20 cellular contexts compared by ENCODE assay signal in the genomic region with DNA sequence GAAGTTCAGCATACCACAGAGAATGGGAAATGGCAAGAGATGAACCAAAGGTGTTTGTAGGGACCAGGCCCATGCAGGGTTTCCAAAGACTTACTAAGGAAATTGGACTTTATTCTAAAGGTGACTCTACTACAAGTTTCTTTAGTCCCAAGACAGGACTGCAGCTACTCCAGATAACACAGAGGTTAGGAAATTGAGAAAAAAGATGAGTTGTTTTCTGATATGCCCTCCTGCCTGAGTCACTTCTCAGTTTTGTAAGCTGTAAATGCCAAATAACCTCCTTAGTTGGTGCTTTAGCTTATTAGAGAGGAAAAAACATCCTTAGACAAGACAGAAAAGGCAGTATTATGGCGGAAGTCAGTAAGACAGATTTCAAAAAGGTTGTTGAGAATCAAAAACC.
"Had no signal": no experiment of that assay in that cellular context is flagged by ENCODE, and none has a peak within 500 bp of the region (broad histone marks: within the 10 kb centered on the region; RNA-seq: fewer than 3 reads in every experiment).

No MANE protein-coding gene starts in this region.

- DNase-seq: KBM-7, MV-4-11, NCI-H1048, NCI-H1105, NCI-H1417, NCI-H146, NCI-H1694 treated with DMSO at 0.1 percent for 48 hours, NCI-H1930, NCI-H2081, NCI-H2107, NCI-H2227 treated with DMSO at 0.1 percent for 48 hours, NCI-H446, NCI-H510A, NCI-H524 treated with DMSO at 0.1 percent for 48 hours, NCI-H69, NCI-H774, Right ventricle myocardium superior, RPMI8226, SIG-M5, SK-N-SH had no signal

- H3K9me3 ChIP-seq: SK-N-SH had no signal
